ENCODE assay signal across 13 cellular contexts in genomic region chr11:122863154-122863553, GRCh38. TPM values are rescaled to one million over a fixed set of nuclear protein-coding genes. Genes with fewer than 3 reads are reported as not detected.
DNase-seq lines count a peak whose midpoint lies in the region; ATAC-seq, FAIRE-seq and TF ChIP-seq lines count a peak whose summit lies in the region.
"Not testable (repeated sequence)": the region's sequence is repeated elsewhere in the genome, so short reads cannot be mapped to it uniquely, and the experiment has no call there.
"Had no signal": no experiment of that assay in that cellular context is flagged by ENCODE, and none has a peak within 500 bp of the region (broad histone marks: within the 10 kb centered on the region; RNA-seq: fewer than 3 reads in every experiment).

No MANE protein-coding gene starts in this region.

- not testable (repeated sequence) for H3K27ac ChIP-seq in PC-3 (ENCODE audit: low read length); K562 (ENCODE audit: extremely low read depth, low read depth, low read length)
- peak overlapping the region; percentile 83 for H3K27ac ChIP-seq in VCaP

- 0% methylated on average over 1 of the region's 1 CpG for WGBS in K562 (ENCODE audit: insufficient coverage, low coverage, missing lambda C conversion rate)

- peaks cover 2 to 10% (median 7%) of the 10 kb centered on the region in 4 donors for H3K4me1 Mint-ChIP-seq in naive thymus-derived CD8-positive, alpha-beta T cell

- H3K4me3 ChIP-seq in PC-3 (ENCODE audit: low read length); K562: not testable (repeated sequence)

- not testable (repeated sequence) for TF ChIP-seq RAD21 in K562 (CRISPR knock-in tag; conservative IDR thresholded peaks at IDR 0.05 in 1 of 2, IDR thresholded peaks at IDR 0.05 in 1 of 2)

- peaks cover 26% of the 10 kb centered on the region for H3K4me1 ChIP-seq in PC-3 (ENCODE audit: insufficient read depth, low read length)
- not testable (repeated sequence) for H3K4me1 ChIP-seq in K562 (replicated peaks in 1 of 2; ENCODE audit: control insufficient read depth in 2 of 2, insufficient read depth in 2 of 2, low read length in 2 of 2)

- TF ChIP-seq EP300 in K562 (IDR thresholded peaks at IDR 0.05; ENCODE audit: low read length), result not testable (repeated sequence)

- intact Hi-C loops in PC-3 (cut with micrococcal nuclease) (loop anchor here (1.0 to 10.0 kb wide), 4 partner anchors 20 to 192 kb away; partner anchors contain the start of gene JHY), K562 (cut with micrococcal nuclease) (loop anchor here (1.0 to 5.0 kb wide), 4 partner anchors 160 to 616 kb away; no protein-coding TSS in a partner anchor)

- not testable (repeated sequence) for FAIRE-seq in K562 (lab: Jason Lieb, UNC)
- FAIRE-seq in frontal cortex (lab: Jason Lieb, UNC), result peak; percentile 15

- not testable (repeated sequence) for ATAC-seq in PC-3; K562; naive thymus-derived CD8-positive, alpha-beta T cell

- in situ Hi-C loops in K562 (cut with MboI), result not testable (repeated sequence)

- H3K27ac Mint-ChIP-seq in naive thymus-derived CD8-positive, alpha-beta T cell, result peak overlapping the region in 6 of 10 donors; percentile 38 to 88 (median 52)

- not testable (repeated sequence) for BruUV-seq in PC-3 (replicated peaks; lab: Mats Ljungman, UMichigan); K562 (replicated peaks; lab: Mats Ljungman, UMichigan)

- H3K27me3 ChIP-seq in PC-3 (ENCODE audit: low read length); K562 (ENCODE audit: control insufficient read depth in 2 of 2, insufficient read depth in 2 of 2, low read length in 2 of 2): not testable (repeated sequence)

- not testable (repeated sequence) for H3K9me3 Mint-ChIP-seq in naive thymus-derived CD8-positive, alpha-beta T cell

- not testable (repeated sequence) for H4K20me1 ChIP-seq in PC-3 (ENCODE audit: low read length); K562 (replicated peaks; ENCODE audit: control insufficient read depth, insufficient read depth, low read length)

- H2AFZ ChIP-seq in PC-3 (ENCODE audit: low read length); K562 (ENCODE audit: low read depth, low read length): not testable (repeated sequence)

- TF ChIP-seq CTCF in PC-3 (conservative IDR thresholded peaks at IDR 0.05; ENCODE audit: low read depth, low read length); VCaP (conservative IDR thresholded peaks at IDR 0.05); K562 (IDR thresholded peaks at IDR 0.05 in 2 of 3, conservative IDR thresholded peaks at IDR 0.05 in 1 of 3; ENCODE audit: insufficient read depth in 2 of 3, low read depth in 1 of 3, low read length in 3 of 3): not testable (repeated sequence)

- CTCF ChIA-PET in PC-3 (lab: Charles Lee), result interaction anchor here (0.6 to 1.9 kb wide), 9 partner anchors 11 to 250 kb away, joined by 3 to 31 read pairs (median 7); no protein-coding TSS in a partner anchor
- CTCF ChIA-PET in K562 (lab: Yijun Ruan, JAX; ENCODE audit: low intra/inter-chr PET ratio), result interaction anchor here (0.6 to 1.2 kb wide), 4 partner anchors 162 to 384 kb away, joined by 3 to 4 read pairs (median 3); no protein-coding TSS in a partner anchor

- not testable (repeated sequence) for TF ChIP-seq POLR2A in K562 (conservative IDR thresholded peaks at IDR 0.05)

- H3K4me3 Mint-ChIP-seq in naive thymus-derived CD8-positive, alpha-beta T cell, result not testable (repeated sequence)

- H3K9me3 ChIP-seq in PC-3 (ENCODE audit: low read length); K562 (replicated peaks; ENCODE audit: control insufficient read depth, insufficient read depth, low read depth, low read length): not testable (repeated sequence)

- peak overlapping the region; percentile 64; the same call in 1 of the 2 replicates for H3K4me2 ChIP-seq in PC-3 (ENCODE audit: low read length)
- not testable (repeated sequence) for H3K4me2 ChIP-seq in K562 (ENCODE audit: insufficient read depth, low read length)

- not testable (repeated sequence) for H3K9me2 ChIP-seq in PC-3 (replicated peaks; ENCODE audit: low read length)

- POLR2A ChIA-PET in PC-3 (lab: Charles Lee; ENCODE audit: unreplicated experiment), result not testable (repeated sequence)
- POLR2A ChIA-PET in K562 (lab: Yijun Ruan, JAX), result interaction anchor here (1.1 kb wide), 1 partner anchor 10 kb away, joined by 3 read pairs; no protein-coding TSS in a partner anchor
- POLR2A ChIA-PET in naive thymus-derived CD8-positive, alpha-beta T cell (lab: Charles Lee), result interaction anchor here (1.0 kb wide), 1 partner anchor 193 kb away, joined by 3 read pairs; no protein-coding TSS in a partner anchor

- not testable (repeated sequence) for H3K27me3 Mint-ChIP-seq in naive thymus-derived CD8-positive, alpha-beta T cell

- peak overlapping the region; percentile 20 for H3K9ac ChIP-seq in PC-3 (ENCODE audit: low read length)
- H3K9ac ChIP-seq in K562 (ENCODE audit: insufficient read depth in 1 of 2, low read depth in 2 of 2, low read length in 2 of 2), result not testable (repeated sequence)

- not testable (repeated sequence) for H3K79me2 ChIP-seq in PC-3 (ENCODE audit: low read length); K562 (ENCODE audit: control insufficient read depth, insufficient read depth, low read length)

- not testable (repeated sequence) for H3K9me1 ChIP-seq in K562 (ENCODE audit: control insufficient read depth, insufficient read depth, low read length)

- not testable (repeated sequence) for H3F3A ChIP-seq in PC-3 (ENCODE audit: low read length, unreplicated experiment)

- not testable (repeated sequence) for DNase-seq in PC-3; K562 (ENCODE audit: extremely low read depth in 1 of 4, low spot score in 3 of 4); frontal cortex (ENCODE audit: low spot score in 2 of 2); naive thymus-derived CD8-positive, alpha-beta T cell

- H3K36me3 Mint-ChIP-seq in naive thymus-derived CD8-positive, alpha-beta T cell, result peaks cover 14 to 91% (median 28%) of the 10 kb centered on the region in 3 donors

- H3K36me3 ChIP-seq in PC-3 (ENCODE audit: low read depth, low read length); K562 (ENCODE audit: control insufficient read depth, insufficient read depth, low read length): not testable (repeated sequence)

TF ChIP-seq in K562, 482 proteins besides CTCF, POLR2A, EP300 and RAD21 (continues in another document):
- TF ChIP-seq U2AF2 (optimal IDR thresholded peaks at IDR 0.05; ENCODE audit: low read depth, low read length), result peak; percentile 81

RNA-seq across cellular contexts. Expression of gene JHY, which starts 19.4 kb away (rescaled TPM):
- total RNA-seq in PC-3 (2014; rRNA removed), result 3.6 and 4.9 TPM in 2 replicates
- not detected in 2 replicates for total RNA-seq in K562 (2011; cell fraction: chromatin; rRNA removed; ENCODE audit: low replicate concordance)
- not detected in 2 replicates for total RNA-seq in K562 (2011; cell fraction: nucleolus; rRNA removed)
- not detected in 2 replicates for total RNA-seq in K562 (2011; cell fraction: nucleoplasm; rRNA removed)
- total RNA-seq in K562 (2014; rRNA removed), result not detected in 2 replicates
- total RNA-seq in K562 (2014; rRNA removed; fragmentation: Illumina TruSeq; extraction: Trizol), result not detected in 2 replicates
- total RNA-seq in K562 (2015; rRNA removed; fragmentation: Illumina TruSeq; extraction: Trizol), result not detected in 2 replicates
- not detected in 2 replicates for total RNA-seq in K562 (2021)
- polyA plus RNA-seq in K562 (2011; rRNA removed), result not detected in 2 replicates
- polyA plus RNA-seq in K562 (2011; cell fraction: cytosol; rRNA removed), result not detected in 2 replicates
- polyA plus RNA-seq in K562 (2011; cell fraction: nucleus; rRNA removed), result not detected in 2 replicates
- polyA plus RNA-seq in K562 (2012), result not detected in 2 replicates
- polyA plus RNA-seq in K562 (2014; fragmentation: Illumina TruSeq; extraction: Trizol), result not detected in 2 replicates
- polyA plus RNA-seq in K562 (2014; fragmentation: Nextera tagmentation; extraction: Ambion mirVana), result not detected
- polyA plus RNA-seq in K562 (2014; rRNA removed), result not detected in 2 replicates
- polyA minus RNA-seq in K562 (2011; rRNA and poly(A)+ RNA removed), result not detected in 2 replicates
- not detected in 2 replicates for polyA minus RNA-seq in K562 (2011; cell fraction: cytosol; rRNA and poly(A)+ RNA removed)
- not detected in 2 replicates for polyA minus RNA-seq in K562 (2011; cell fraction: nucleus; rRNA and poly(A)+ RNA removed)
- 10.6 TPM for total RNA-seq in frontal cortex
- 1 to 10 TPM; 6.3 to 6.7 TPM for total RNA-seq in naive thymus-derived CD8-positive, alpha-beta T cell
- 1 to 10 TPM; 2.4 to 3.4 (median 3.1) TPM for polyA plus RNA-seq in naive thymus-derived CD8-positive, alpha-beta T cell

RNA-seq across cellular contexts. Expression of gene CRTAM, which starts 24.9 kb away (rescaled TPM):
- total RNA-seq in PC-3 (2014; rRNA removed) (not detected in 2 replicates), K562 (2014; rRNA removed) (not detected in 2 replicates), K562 (2014; rRNA removed; fragmentation: Illumina TruSeq; extraction: Trizol) (not detected in 2 replicates), K562 (2015; rRNA removed; fragmentation: Illumina TruSeq; extraction: Trizol) (not detected in 2 replicates), K562 (2021) (not detected in 2 replicates), frontal cortex (0.41 TPM)
- not detected in 2 replicates for total RNA-seq in K562 (2011; cell fraction: chromatin; rRNA removed; ENCODE audit: low replicate concordance)
- not detected in 2 replicates for total RNA-seq in K562 (2011; cell fraction: nucleolus; rRNA removed)
- not detected in 2 replicates for total RNA-seq in K562 (2011; cell fraction: nucleoplasm; rRNA removed)
- polyA plus RNA-seq in K562 (2011; rRNA removed) (not detected in 2 replicates), K562 (2014; fragmentation: Illumina TruSeq; extraction: Trizol) (not detected in 2 replicates), K562 (2014; fragmentation: Nextera tagmentation; extraction: Ambion mirVana) (not detected), K562 (2014; rRNA removed) (not detected in 2 replicates)
- polyA plus RNA-seq in K562 (2011; cell fraction: cytosol; rRNA removed), result not detected in 2 replicates
- not detected in 2 replicates for polyA plus RNA-seq in K562 (2011; cell fraction: nucleus; rRNA removed)
- not detected in 2 replicates for polyA plus RNA-seq in K562 (2012)
- polyA minus RNA-seq in K562 (2011; rRNA and poly(A)+ RNA removed), result not detected in 2 replicates
- not detected in 2 replicates for polyA minus RNA-seq in K562 (2011; cell fraction: cytosol; rRNA and poly(A)+ RNA removed)
- polyA minus RNA-seq in K562 (2011; cell fraction: nucleus; rRNA and poly(A)+ RNA removed), result not detected in 2 replicates
- 10 to 100 TPM; 48.1 to 52.3 TPM for total RNA-seq in naive thymus-derived CD8-positive, alpha-beta T cell
- polyA plus RNA-seq in naive thymus-derived CD8-positive, alpha-beta T cell, result 10 to 100 TPM; 66.6 to 98.7 (median 88.3) TPM
- total RNA-seq: A172, A673, Calu3, G401, GM23338, H4, H9 had no signal
- polyA plus RNA-seq: BJ, GM23338 had no signal

Comparison
In these comparisons a context has a peak if more than half of its experiments do, and no peak if none do; other contexts are left out.
1. RNA of gene CRTAM, which starts 24.9 kb away (total RNA-seq): 48.1 to 52.3 TPM in naive thymus-derived CD8-positive, alpha-beta T cell; 0.41 TPM in frontal cortex (single experiment), not detected in PC-3 and not detected in K562; every median in the first group is over 10 times any median in the second.